In genomic region chr13:31162151-31163008, GRCh38 we compare ENCODE assay signal across 8 cellular contexts. TPM values are rescaled to one million over a fixed set of nuclear protein-coding genes. Genes with fewer than 3 reads are reported as not detected.
DNase-seq lines count a peak whose midpoint lies in the region; ATAC-seq, FAIRE-seq and TF ChIP-seq lines count a peak whose summit lies in the region.

No MANE protein-coding gene starts in this region.

- DNase-seq in HAP-1 (ENCODE audit: low spot score in 2 of 2) (peak; percentile 97), MG63 (peak; percentile 98), SHP77 (lab: John Stamatoyannopoulos, UW) (peak; percentile 97), foreskin keratinocyte (peak; percentile 97 to 98), neural crest cell (ENCODE audit: low read depth, low spot score) (peak; percentile 90)
- DNase-seq in activated gamma-delta T cell treated with anti-CD3 and anti-CD28 coated beads, Interleukin-2, amount 50 U/mL, for 16 hours (ENCODE audit: low read depth): peak; percentile 90

- in situ Hi-C loops in HAP-1 (cut with MboI; ENCODE audit: low sequenced_read_pairs): no loop called here

- peak overlapping the region; percentile 99 for H3K27ac Mint-ChIP-seq in neural crest cell (ENCODE audit: unreplicated experiment)

- FAIRE-seq in G401.6 (lab: Jason Lieb, UNC): peak; percentile 93

- H3K9me3 ChIP-seq in HAP-1 (no peaks in the 10 kb centered on the region), MG63 (no peaks in the 10 kb centered on the region), stomach smooth muscle (ENCODE audit: control insufficient read depth in 2 of 2, low read length in 2 of 2) (no peaks in the 10 kb centered on the region)

- H3K4me1 Mint-ChIP-seq in neural crest cell: peaks cover 35% of the 10 kb centered on the region

- peak overlapping the region; percentile 89 to 90 for H3K9ac ChIP-seq in stomach smooth muscle (ENCODE audit: low read length in 2 of 2)

- H3K27me3 Mint-ChIP-seq in neural crest cell (ENCODE audit: low read depth): no peaks in the 10 kb centered on the region

- H3K4me3 Mint-ChIP-seq in neural crest cell: peak overlapping the region; percentile 96

- H3K27me3 ChIP-seq in HAP-1 (ENCODE audit: low read depth) (no peaks in the 10 kb centered on the region), MG63 (no peaks in the 10 kb centered on the region), foreskin keratinocyte (no peaks in the 10 kb centered on the region), stomach smooth muscle (ENCODE audit: control insufficient read depth in 1 of 2, insufficient read depth in 2 of 2, low read length in 2 of 2) (no peaks in the 10 kb centered on the region)

- no peaks in the 10 kb centered on the region for H3K9me3 Mint-ChIP-seq in neural crest cell

- peak; percentile 95 for ATAC-seq in foreskin keratinocyte

- peak overlapping the region; percentile 83 for H3K4me3 ChIP-seq in HAP-1
- peak overlapping the region; percentile 96 for H3K4me3 ChIP-seq in MG63
- peak overlapping the region; percentile 93 to 96 for H3K4me3 ChIP-seq in stomach smooth muscle (ENCODE audit: low read length in 2 of 2)

- peaks cover 6% of the 10 kb centered on the region; the same call in 1 of the 2 replicates for H3K4me1 ChIP-seq in HAP-1
- H3K4me1 ChIP-seq in foreskin keratinocyte: peaks cover 2% of the 10 kb centered on the region
- H3K4me1 ChIP-seq in stomach smooth muscle (ENCODE audit: control insufficient read depth, insufficient read depth, low read length): peaks cover 7% of the 10 kb centered on the region

- TF ChIP-seq CTCF in foreskin keratinocyte (conservative IDR thresholded peaks at IDR 0.05) (no peak), neural crest cell (conservative IDR thresholded peaks at IDR 0.05) (no peak)

- H3K27ac ChIP-seq in foreskin keratinocyte: peak overlapping the region; percentile 57
- H3K27ac ChIP-seq in stomach smooth muscle (ENCODE audit: low read length): peak overlapping the region; percentile 91

- H3K36me3 Mint-ChIP-seq in neural crest cell (ENCODE audit: low read depth): no peaks in the 10 kb centered on the region

- H3K36me3 ChIP-seq in HAP-1 (replicated peaks) (peaks cover 8% of the 10 kb centered on the region), MG63 (peaks cover 21% of the 10 kb centered on the region), stomach smooth muscle (ENCODE audit: control insufficient read depth in 2 of 2, insufficient read depth in 2 of 2, low read length in 2 of 2) (no peaks in the 10 kb centered on the region)

RNA-seq across cellular contexts. Expression of gene HSPH1, which starts 0.7 kb away (rescaled TPM):
- total RNA-seq in MG63 (2014; rRNA removed; shearing (Covaris generic); ENCODE audit: low replicate concordance): 82.9 and 98.7 TPM in 2 replicates
- total RNA-seq in foreskin keratinocyte: 129 and 173 TPM in 2 replicates
- polyA plus RNA-seq in foreskin keratinocyte: 80.2 and 113 TPM in 2 replicates
- total RNA-seq in neural crest cell: 132 and 146 TPM in 2 replicates

RNA-seq across cellular contexts. Expression of gene B3GLCT, which starts 37.4 kb away (rescaled TPM):
- total RNA-seq in MG63 (2014; rRNA removed; shearing (Covaris generic); ENCODE audit: low replicate concordance): 12.5 and 23.3 TPM in 2 replicates
- total RNA-seq in foreskin keratinocyte: 8.8 and 8.9 TPM in 2 replicates
- polyA plus RNA-seq in foreskin keratinocyte: 3.3 and 4.0 TPM in 2 replicates
- 15.1 and 16.8 TPM in 2 replicates for total RNA-seq in neural crest cell

Comparison
In these comparisons a context has a peak if more than half of its experiments do, and no peak if none do; other contexts are left out.
1. Peak in every context shown above with its lines: DNase-seq, ATAC-seq, H3K4me3 ChIP-seq and H3K27ac ChIP-seq.